Comparison of ENCODE assay signal across 1 cellular context in genomic region chr3:98986073-98986472, GRCh38.
TF ChIP-seq lines count a peak whose summit lies in the region.

No MANE protein-coding gene starts in this region.

TF ChIP-seq in HepG2, 621 proteins besides CTCF, POLR2A, EP300 and RAD21 (continued from another document):
- TF ChIP-seq ZNF280B (CRISPR knock-in tag; IDR thresholded peaks at IDR 0.05; ENCODE audit: borderline replicate concordance) (no peak), ZBTB38 (CRISPR knock-in tag; IDR thresholded peaks at IDR 0.05) (no peak), YEATS4 (CRISPR knock-in tag; IDR thresholded peaks at IDR 0.05; ENCODE audit: borderline replicate concordance) (no peak), CREB1 (IDR thresholded peaks at IDR 0.05) (peak; percentile 51; the same call in 1 of the 2 replicates), CREB1 (CRISPR knock-in tag; IDR thresholded peaks at IDR 0.05) (no peak), ZNF512 (CRISPR knock-in tag; IDR thresholded peaks at IDR 0.05) (no peak), SAP130 (CRISPR knock-in tag; IDR thresholded peaks at IDR 0.05; ENCODE audit: low read depth) (0 out of 2 replicates have a peak, but pooled peaks have one; percentile 23), CBX5 (CRISPR knock-in tag; IDR thresholded peaks at IDR 0.05; ENCODE audit: borderline replicate concordance) (no peak), SRSF4 (IDR thresholded peaks at IDR 0.05; ENCODE audit: low read depth, low read length, poor library complexity, severe bottlenecking) (no peak), ZNF781 (CRISPR knock-in tag; IDR thresholded peaks at IDR 0.05; ENCODE audit: borderline replicate concordance, not compliant biosample characterization) (no peak), SP5 (CRISPR knock-in tag; IDR thresholded peaks at IDR 0.05; ENCODE audit: borderline replicate concordance, low read depth) (no peak), NR2C2 (CRISPR knock-in tag; IDR thresholded peaks at IDR 0.05; ENCODE audit: borderline replicate concordance) (no peak), MIER2 (CRISPR knock-in tag; IDR thresholded peaks at IDR 0.05) (no peak), ADNP (CRISPR knock-in tag; IDR thresholded peaks at IDR 0.05) (no peak), NR2F6 (IDR thresholded peaks at IDR 0.05) (peak; percentile 72), NR2F6 (CRISPR knock-in tag; IDR thresholded peaks at IDR 0.05) (peak; percentile 78), ZNF672 (CRISPR knock-in tag; IDR thresholded peaks at IDR 0.05) (no peak), ZSCAN21 (CRISPR knock-in tag; IDR thresholded peaks at IDR 0.05; ENCODE audit: borderline replicate concordance) (no peak), ZNF362 (CRISPR knock-in tag; IDR thresholded peaks at IDR 0.05; ENCODE audit: borderline replicate concordance) (peak; percentile 42; the same call in 1 of the 2 replicates), ZNF292 (CRISPR knock-in tag; IDR thresholded peaks at IDR 0.05; ENCODE audit: borderline replicate concordance, low read depth) (no peak), ATF2 (CRISPR knock-in tag; IDR thresholded peaks at IDR 0.05) (0 out of 2 replicates have a peak, but pooled peaks have one; percentile 20), FOXM1 (CRISPR knock-in tag; IDR thresholded peaks at IDR 0.05) (no peak), SIN3B (IDR thresholded peaks at IDR 0.05; ENCODE audit: low read length) (no peak), U2AF2 (IDR thresholded peaks at IDR 0.05; ENCODE audit: low read depth, low read length) (no peak), ZNF7 (CRISPR knock-in tag; IDR thresholded peaks at IDR 0.05) (no peak), ZNF230 (CRISPR knock-in tag; IDR thresholded peaks at IDR 0.05) (no peak), ZGPAT (CRISPR knock-in tag; IDR thresholded peaks at IDR 0.05) (no peak), TBX3 (IDR thresholded peaks at IDR 0.05; ENCODE audit: borderline replicate concordance) (no peak), ZFYVE20 (CRISPR knock-in tag; IDR thresholded peaks at IDR 0.05; ENCODE audit: borderline replicate concordance, low read depth) (no peak), CBFB (CRISPR knock-in tag; IDR thresholded peaks at IDR 0.05) (no peak), ZBTB21 (CRISPR knock-in tag; IDR thresholded peaks at IDR 0.05) (0 out of 2 replicates have a peak, but pooled peaks have one; percentile 22), ZKSCAN8 (CRISPR knock-in tag; IDR thresholded peaks at IDR 0.05; ENCODE audit: borderline replicate concordance) (no peak), ZNF431 (CRISPR knock-in tag; IDR thresholded peaks at IDR 0.05; ENCODE audit: borderline replicate concordance, low read depth) (no peak), ATF6 (CRISPR knock-in tag; conservative IDR thresholded peaks at IDR 0.05) (no peak), TFAP4 (IDR thresholded peaks at IDR 0.05; ENCODE audit: borderline replicate concordance, low read depth) (peak; percentile 81; the same call in 1 of the 2 replicates), ZNF367 (CRISPR knock-in tag; IDR thresholded peaks at IDR 0.05; ENCODE audit: borderline replicate concordance) (no peak), ATF3 (CRISPR knock-in tag; IDR thresholded peaks at IDR 0.05) (peak; percentile 77), FOXC1 (CRISPR knock-in tag; IDR thresholded peaks at IDR 0.05; ENCODE audit: borderline replicate concordance) (no peak), ATF7 (IDR thresholded peaks at IDR 0.05) (peak; percentile 79), ATF7 (CRISPR knock-in tag; IDR thresholded peaks at IDR 0.05) (no peak)
